Comparison of ENCODE assay signal across 1 cellular context in the genomic region with DNA sequence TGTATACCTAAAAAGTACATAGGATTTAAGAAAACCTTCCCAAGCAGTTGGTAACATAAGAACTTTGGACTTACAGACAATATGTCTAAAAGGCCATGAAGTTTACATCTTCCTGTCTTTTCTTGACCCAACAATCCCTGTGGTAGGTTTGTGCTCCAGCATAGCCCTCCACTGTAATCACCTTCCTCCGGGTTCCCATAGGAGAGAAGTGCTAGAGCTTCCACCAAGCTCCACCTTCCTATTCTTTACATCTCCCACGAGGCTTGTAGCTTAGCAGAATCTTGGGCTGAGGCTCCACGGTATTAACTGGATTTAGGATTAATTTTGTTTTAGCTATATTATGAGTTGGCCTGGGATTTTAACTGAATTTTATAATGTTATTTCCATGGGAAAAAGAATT.
TF ChIP-seq lines count a peak whose summit lies in the region.

No MANE protein-coding gene starts in this region.

TF ChIP-seq in HepG2, 621 proteins besides CTCF, POLR2A, EP300 and RAD21:
- TF ChIP-seq NFE2L2 (IDR thresholded peaks at IDR 0.05; ENCODE audit: low read length) (no peak), FOXO4 (CRISPR knock-in tag; conservative IDR thresholded peaks at IDR 0.05) (no peak), TARDBP (CRISPR knock-in tag; IDR thresholded peaks at IDR 0.05) (no peak), HNRNPL (IDR thresholded peaks at IDR 0.05; ENCODE audit: low read depth, low read length) (no peak), GTF3A (CRISPR knock-in tag; conservative IDR thresholded peaks at IDR 0.05) (no peak), ZNF747 (CRISPR knock-in tag; IDR thresholded peaks at IDR 0.05; ENCODE audit: borderline replicate concordance) (no peak), RBM22 (optimal IDR thresholded peaks at IDR 0.05; ENCODE audit: low read length) (peak; percentile 94)
- TF ChIP-seq, protein P1, sequence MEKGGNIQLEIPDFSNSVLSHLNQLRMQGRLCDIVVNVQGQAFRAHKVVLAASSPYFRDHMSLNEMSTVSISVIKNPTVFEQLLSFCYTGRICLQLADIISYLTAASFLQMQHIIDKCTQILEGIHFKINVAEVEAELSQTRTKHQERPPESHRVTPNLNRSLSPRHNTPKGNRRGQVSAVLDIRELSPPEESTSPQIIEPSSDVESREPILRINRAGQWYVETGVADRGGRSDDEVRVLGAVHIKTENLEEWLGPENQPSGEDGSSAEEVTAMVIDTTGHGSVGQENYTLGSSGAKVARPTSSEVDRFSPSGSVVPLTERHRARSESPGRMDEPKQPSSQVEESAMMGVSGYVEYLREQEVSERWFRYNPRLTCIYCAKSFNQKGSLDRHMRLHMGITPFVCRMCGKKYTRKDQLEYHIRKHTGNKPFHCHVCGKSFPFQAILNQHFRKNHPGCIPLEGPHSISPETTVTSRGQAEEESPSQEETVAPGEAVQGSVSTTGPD (CRISPR knock-in tag; IDR thresholded peaks at IDR 0.05) = no peak
TF ChIP-seq in HepG2: peak in this region for 1.
